15 cellular contexts compared by ENCODE assay signal in genomic region chr15:26179906-26180305, GRCh38.
DNase-seq lines count a peak whose midpoint lies in the region; ATAC-seq and TF ChIP-seq lines count a peak whose summit lies in the region.
"Had no signal": no experiment of that assay in that cellular context is flagged by ENCODE, and none has a peak within 500 bp of the region (broad histone marks: within the 10 kb centered on the region; RNA-seq: fewer than 3 reads in every experiment).

No MANE protein-coding gene starts in this region.

- peak; percentile 29 for DNase-seq in COLO668 (lab: John Stamatoyannopoulos, UW; ENCODE audit: unreplicated experiment)
- DNase-seq in Jurkat, Clone E6-1 (ENCODE audit: low read depth, low spot score) = peak; percentile 20
- peak; percentile 20 for DNase-seq in astrocyte of the hippocampus (ENCODE audit: low read depth, low spot score)
- peak; percentile 66 for DNase-seq in iPS DF 4.7 (ENCODE audit: extremely low read depth, low spot score)
- no peak for DNase-seq in NOMO-1 treated with DMSO at 0.1 percent for 48 hours (lab: John Stamatoyannopoulos, UW; ENCODE audit: unreplicated experiment)
- DNase-seq in GM10266 (ENCODE audit: extremely low spot score) = no peak
- DNase-seq: activated CD4-positive, alpha-beta T cell treated with anti-CD3 and anti-CD28 coated beads, Interleukin-2, amount 50 U/mL, for 4 hours; activated naive CD4-positive, alpha-beta T cell; cerebellar nuclear complex; NCI-H345; occipital lobe; stimulated activated CD4-positive, alpha-beta T cell treated with anti-CD3 and anti-CD28 coated beads, Interleukin-2, amount 100 ng/mL, for 24 hours; stimulated activated naive B cell treated with anti-CD40 and anti-IgM and Interleukin-4, amounts not matched to agents 10 μg/mL and 1 μg/mL and 100 μg/mL, for 72 hours had no signal

- H3K4me3 ChIP-seq in Jurkat, Clone E6-1 (ENCODE audit: low read length) = no peak overlapping the region

- no peak for ATAC-seq in GM18517 (IDR thresholded peaks at IDR 0.05; ENCODE audit: unreplicated experiment)
- ATAC-seq in GM18861 (IDR thresholded peaks at IDR 0.05; ENCODE audit: unreplicated experiment) = no peak
- ATAC-seq: stimulated activated naive B cell treated with anti-CD40 and anti-IgM and Interleukin-4, amounts not matched to agents 10 μg/mL and 1 μg/mL and 100 μg/mL, for 72 hours had no signal

- TF ChIP-seq CTCF in GM10266 (IDR thresholded peaks at IDR 0.05; ENCODE audit: control insufficient read depth, insufficient read depth, low read depth, missing control alignments) = no peak

Comparison
In these comparisons a context has a peak if more than half of its experiments do, and no peak if none do; other contexts are left out.
1. DNase-seq: peak in COLO668 (single experiment), Jurkat, Clone E6-1 (single experiment), astrocyte of the hippocampus (single experiment) and iPS DF 4.7 (single experiment); none in NOMO-1 treated with DMSO at 0.1 percent for 48 hours (single experiment) and GM10266 (single experiment).